ENCODE assay signal across 28 cellular contexts in the genomic region with DNA sequence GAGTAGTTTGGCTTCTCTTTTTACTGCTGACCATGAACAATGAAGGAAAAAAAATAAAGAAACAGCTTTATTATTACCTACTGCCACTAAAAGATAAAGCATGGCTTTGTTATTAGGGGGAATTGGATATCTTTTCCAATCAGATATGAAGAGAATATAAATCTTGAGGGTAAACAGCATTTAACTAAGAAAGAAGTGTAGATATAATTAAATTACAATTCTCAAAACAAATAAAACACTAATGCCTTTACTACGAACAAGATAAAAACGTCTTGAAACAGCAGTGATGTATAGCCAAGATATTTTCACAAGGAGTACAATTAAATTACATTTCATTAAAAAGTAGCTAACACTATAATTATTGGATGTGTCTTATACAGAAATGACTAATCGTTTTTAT.
"Had no signal": no experiment of that assay in that cellular context is flagged by ENCODE, and none has a peak within 500 bp of the region (broad histone marks: within the 10 kb centered on the region; RNA-seq: fewer than 3 reads in every experiment).

No MANE protein-coding gene starts in this region.

- H3K27me3 ChIP-seq: left lung, pancreas, spleen, suprapubic skin, tibial artery, upper lobe of right lung had no signal

- ATAC-seq: left colon; left lung; lower lobe of right lung; naive thymus-derived CD8-positive, alpha-beta T cell; pancreas; right cardiac atrium; sciatic nerve; stimulated activated effector memory CD8-positive, alpha-beta T cell treated with anti-CD3 and anti-CD28 coated beads, Interleukin-12 subunit alpha, Interleukin-12 subunit beta, amount 100 ng/mL, for 72 hours; upper lobe of right lung had no signal

- H3K36me3 ChIP-seq: left lung, lower lobe of right lung, pancreas, prostate gland, spleen, suprapubic skin, thoracic aorta, tibial artery, upper lobe of right lung had no signal

- H3K27ac ChIP-seq: left lung, lower lobe of right lung, pancreas, prostate gland, spleen, suprapubic skin, thoracic aorta, tibial artery, upper lobe of right lung had no signal

- H3K4me1 ChIP-seq: left lung, lower lobe of right lung, prostate gland, spleen, suprapubic skin, tibial artery, upper lobe of right lung had no signal

- H3K9me3 ChIP-seq: lower lobe of right lung, pancreas, prostate gland, suprapubic skin, thoracic aorta, tibial artery, upper lobe of right lung had no signal

- FAIRE-seq: islet of Langerhans, pancreas, urothelium cell line had no signal

- H3K4me3 ChIP-seq: left lung, lower lobe of right lung, pancreas, prostate gland, spleen, suprapubic skin, thoracic aorta, tibial artery, upper lobe of right lung had no signal

- DNase-seq: hypothalamus; immature natural killer cell; kidney; left colon; left lung; lower lobe of right lung; mammary epithelial cell; mesenchymal stem cell; naive thymus-derived CD8-positive, alpha-beta T cell; nucleus accumbens; pancreas; posterior cingulate gyrus; retina; right cardiac atrium; small intestine; spleen; stimulated activated CD4-positive, alpha-beta T cell treated with anti-CD3 and anti-CD28 coated beads, Interleukin-4, amount 100 ng/mL, for 24 hours; stimulated activated naive CD4-positive, alpha-beta T cell; tibial artery; trophoblast cell; upper lobe of right lung had no signal
